11 cellular contexts compared by ENCODE assay signal in genomic region chr14:54676822-54677708, GRCh38.
A peak's percentile ranks its signal among the peaks of the same experiment; 100 is the strongest.
DNase-seq lines count a peak whose midpoint lies in the region; ATAC-seq and TF ChIP-seq lines count a peak whose summit lies in the region.
"Had no signal": no experiment of that assay in that cellular context is flagged by ENCODE, and none has a peak within 500 bp of the region (broad histone marks: within the 10 kb centered on the region; RNA-seq: fewer than 3 reads in every experiment).

No MANE protein-coding gene starts in this region.

- H3K4me3 Mint-ChIP-seq in naive thymus-derived CD8-positive, alpha-beta T cell, result no peak overlapping the region
- H3K4me3 Mint-ChIP-seq in activated CD4-positive, alpha-beta T cell treated with anti-CD3 and anti-CD28 coated beads, Interleukin-2, amount 10 ng/mL, durations not matched to agents 7 days and 5 days, result no peak overlapping the region
- H3K4me3 Mint-ChIP-seq: activated naive CD8-positive, alpha-beta T cell treated with anti-CD3 and anti-CD28 coated beads, Interleukin-2, amount 10 ng/mL, durations not matched to agents 7 days and 5 days; stimulated activated naive CD8-positive, alpha-beta T cell treated with anti-CD3 and anti-CD28 coated beads, Interleukin-15, Interleukin-2, amounts not matched to agents 100 ng/mL and 50 ng/mL, for 24 hours had no signal

- H3K9ac ChIP-seq in NT2/D1 (ENCODE audit: insufficient read length, low read depth), result no peak overlapping the region
- H3K9ac ChIP-seq: BLaER1 had no signal

- peaks cover 0 to 15% (median 6%) of the 10 kb centered on the region in 5 donors for H3K27me3 Mint-ChIP-seq in naive thymus-derived CD8-positive, alpha-beta T cell
- H3K27me3 Mint-ChIP-seq in activated CD4-positive, alpha-beta T cell treated with anti-CD3 and anti-CD28 coated beads, Interleukin-2, amount 10 ng/mL, durations not matched to agents 7 days and 5 days, result peaks cover 23% of the 10 kb centered on the region

- TF ChIP-seq CTCF in mucosa of descending colon (IDR thresholded peaks at IDR 0.05), result no peak

- H3K36me3 ChIP-seq in NT2/D1 (ENCODE audit: insufficient read depth, insufficient read length, low read length) (no peaks in the 10 kb centered on the region), mucosa of descending colon (ENCODE audit: low read depth) (no peaks in the 10 kb centered on the region)

- H3K4me1 ChIP-seq in NT2/D1 (ENCODE audit: insufficient read depth, insufficient read length), result peaks cover 5% of the 10 kb centered on the region
- H3K4me1 ChIP-seq in mucosa of descending colon (ENCODE audit: low read depth), result no peaks in the 10 kb centered on the region

- H3K4me3 ChIP-seq in NT2/D1 (ENCODE audit: insufficient read length, low read depth), result no peak overlapping the region
- H3K4me3 ChIP-seq in mucosa of descending colon, result no peak overlapping the region
- H3K4me3 ChIP-seq: BLaER1 had no signal

- no peak overlapping the region for H3K27ac Mint-ChIP-seq in naive thymus-derived CD8-positive, alpha-beta T cell
- H3K27ac Mint-ChIP-seq in activated CD4-positive, alpha-beta T cell treated with anti-CD3 and anti-CD28 coated beads, Interleukin-2, amount 10 ng/mL, durations not matched to agents 7 days and 5 days, result no peak overlapping the region
- H3K27ac Mint-ChIP-seq: activated naive CD8-positive, alpha-beta T cell treated with anti-CD3 and anti-CD28 coated beads, Interleukin-2, amount 10 ng/mL, durations not matched to agents 7 days and 5 days; stimulated activated naive CD8-positive, alpha-beta T cell treated with anti-CD3 and anti-CD28 coated beads, Interleukin-15, Interleukin-2, amounts not matched to agents 100 ng/mL and 50 ng/mL, for 24 hours had no signal

- H3K27me3 ChIP-seq in NT2/D1 (ENCODE audit: insufficient read depth, insufficient read length), result no peaks in the 10 kb centered on the region
- H3K27me3 ChIP-seq: BLaER1 had no signal

- CTCF ChIA-PET in activated CD4-positive, alpha-beta T cell treated with anti-CD3 and anti-CD28 coated beads, Interleukin-2, amount 10 ng/mL, durations not matched to agents 7 days and 5 days (lab: Charles Lee), result no interaction called here

- H3K9me3 ChIP-seq in NT2/D1 (ENCODE audit: insufficient read depth, low read length), result no peaks in the 10 kb centered on the region
- H3K9me3 ChIP-seq in mucosa of descending colon, result no peaks in the 10 kb centered on the region
- H3K9me3 ChIP-seq: BLaER1 had no signal

- DNase-seq in A172 (ENCODE audit: low spot score), result peak; percentile 82
- peak; percentile 80 for DNase-seq in NT2/D1 (ENCODE audit: low read depth, low spot score)
- DNase-seq in epithelial cell of prostate (ENCODE audit: low read depth, low spot score), result no peak
- no peak for DNase-seq in mucosa of descending colon
- no peak for DNase-seq in naive thymus-derived CD8-positive, alpha-beta T cell
- no peak for DNase-seq in activated CD4-positive, alpha-beta T cell treated with anti-CD3 and anti-CD28 coated beads, Interleukin-2, amount 10 ng/mL, durations not matched to agents 7 days and 5 days
- DNase-seq: activated naive CD8-positive, alpha-beta T cell treated with anti-CD3 and anti-CD28 coated beads, Interleukin-2, amount 10 ng/mL, durations not matched to agents 7 days and 5 days had no signal

- peaks cover 0 to 2% (median under 1%) of the 10 kb centered on the region in 4 donors for H3K4me1 Mint-ChIP-seq in naive thymus-derived CD8-positive, alpha-beta T cell
- H3K4me1 Mint-ChIP-seq in activated CD4-positive, alpha-beta T cell treated with anti-CD3 and anti-CD28 coated beads, Interleukin-2, amount 10 ng/mL, durations not matched to agents 7 days and 5 days, result peaks cover 14% of the 10 kb centered on the region

- ATAC-seq in mucosa of descending colon (peak; percentile 51), HG02763 (IDR thresholded peaks at IDR 0.05; ENCODE audit: unreplicated experiment) (no peak), GM19397 (IDR thresholded peaks at IDR 0.05; ENCODE audit: unreplicated experiment) (no peak)
- ATAC-seq in naive thymus-derived CD8-positive, alpha-beta T cell, result no peak

- no peaks in the 10 kb centered on the region for H3K36me3 Mint-ChIP-seq in naive thymus-derived CD8-positive, alpha-beta T cell
- H3K36me3 Mint-ChIP-seq in activated CD4-positive, alpha-beta T cell treated with anti-CD3 and anti-CD28 coated beads, Interleukin-2, amount 10 ng/mL, durations not matched to agents 7 days and 5 days (ENCODE audit: low read depth), result no peaks in the 10 kb centered on the region
- H3K36me3 Mint-ChIP-seq: activated naive CD8-positive, alpha-beta T cell treated with anti-CD3 and anti-CD28 coated beads, Interleukin-2, amount 10 ng/mL, durations not matched to agents 7 days and 5 days had no signal

- POLR2A ChIA-PET in naive thymus-derived CD8-positive, alpha-beta T cell (lab: Charles Lee), result no interaction called here
- POLR2A ChIA-PET in activated CD4-positive, alpha-beta T cell treated with anti-CD3 and anti-CD28 coated beads, Interleukin-2, amount 10 ng/mL, durations not matched to agents 7 days and 5 days (lab: Charles Lee), result no interaction called here

- intact Hi-C loops in mucosa of descending colon (cut with DNase I, micrococcal nuclease), result no loop called here

- peak overlapping the region; percentile 54 for H3K27ac ChIP-seq in epithelial cell of prostate
- H3K27ac ChIP-seq: BLaER1 had no signal

- H3K9me3 Mint-ChIP-seq in naive thymus-derived CD8-positive, alpha-beta T cell, result no peaks in the 10 kb centered on the region
- no peaks in the 10 kb centered on the region for H3K9me3 Mint-ChIP-seq in activated CD4-positive, alpha-beta T cell treated with anti-CD3 and anti-CD28 coated beads, Interleukin-2, amount 10 ng/mL, durations not matched to agents 7 days and 5 days
- H3K9me3 Mint-ChIP-seq: activated naive CD8-positive, alpha-beta T cell treated with anti-CD3 and anti-CD28 coated beads, Interleukin-2, amount 10 ng/mL, durations not matched to agents 7 days and 5 days; stimulated activated naive CD8-positive, alpha-beta T cell treated with anti-CD3 and anti-CD28 coated beads, Interleukin-15, Interleukin-2, amounts not matched to agents 100 ng/mL and 50 ng/mL, for 24 hours had no signal

Comparison
In these comparisons a context has a peak if more than half of its experiments do, and no peak if none do; other contexts are left out.
1. DNase-seq: peak in A172 (single experiment) and NT2/D1 (single experiment); none in epithelial cell of prostate (single experiment), mucosa of descending colon (0 of 3), naive thymus-derived CD8-positive, alpha-beta T cell (0 of 10) and activated CD4-positive, alpha-beta T cell treated with anti-CD3 and anti-CD28 coated beads, Interleukin-2, amount 10 ng/mL, durations not matched to agents 7 days and 5 days (single experiment).